Comparison of ENCODE assay signal across 1 cellular context in genomic region chr9:111298831-111299603, GRCh38.
TF ChIP-seq lines count a peak whose summit lies in the region.

No MANE protein-coding gene starts in this region.

TF ChIP-seq in K562, 482 proteins besides CTCF, POLR2A, EP300 and RAD21 (continued from another document):
- TF ChIP-seq DEAF1 (CRISPR knock-in tag; IDR thresholded peaks at IDR 0.05) (peak; percentile 70), WHSC1 (IDR thresholded peaks at IDR 0.05; ENCODE audit: low read length) (no peak), C11orf30 (IDR thresholded peaks at IDR 0.05; ENCODE audit: low read depth) (peak; percentile 83), MIER1 (IDR thresholded peaks at IDR 0.05; ENCODE audit: low read depth) (no peak), ZNF57 (CRISPR knock-in tag; IDR thresholded peaks at IDR 0.05) (no peak), MAFF (IDR thresholded peaks at IDR 0.05; ENCODE audit: low read length) (peak; percentile 64; the same call in 1 of the 2 replicates), PTRF (tag; IDR thresholded peaks at IDR 0.05) (no peak), ADNP (tag; IDR thresholded peaks at IDR 0.05) (no peak), MAFG (tag; conservative IDR thresholded peaks at IDR 0.05) (peak; percentile 72), SMC3 (conservative IDR thresholded peaks at IDR 0.05; ENCODE audit: insufficient read depth, low read depth, low read length) (peak; percentile 53), MAFK (IDR thresholded peaks at IDR 0.05; ENCODE audit: low read length) (peak; percentile 53; the same call in 1 of the 2 replicates), EGR1 (conservative IDR thresholded peaks at IDR 0.05) (no peak)
